In the genomic region with DNA sequence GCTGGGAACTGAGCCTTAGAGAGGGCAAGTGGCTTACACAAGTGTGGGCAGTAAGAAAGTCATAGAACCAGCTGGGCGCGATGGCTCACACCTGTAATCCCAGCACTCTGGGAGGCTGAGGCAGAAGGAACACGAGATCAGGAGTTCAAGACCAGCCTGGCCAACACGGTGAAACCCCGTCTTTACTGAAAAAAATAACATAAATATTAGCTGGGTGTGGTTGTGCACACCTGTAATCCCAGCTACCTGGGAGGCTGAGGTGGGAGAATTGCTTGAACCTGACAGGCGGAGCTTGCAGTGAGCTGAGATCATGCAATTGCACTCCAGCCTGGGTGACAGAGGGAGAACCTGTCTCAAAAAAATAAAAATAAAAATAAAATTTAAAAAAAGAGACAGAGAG, we compare ENCODE assay signal across 7 cellular contexts. TPM values are rescaled to one million over a fixed set of nuclear protein-coding genes. Genes with fewer than 3 reads are reported as not detected.
"Had no signal": no experiment of that assay in that cellular context is flagged by ENCODE, and none has a peak within 500 bp of the region (broad histone marks: within the 10 kb centered on the region; RNA-seq: fewer than 3 reads in every experiment).

No MANE protein-coding gene starts in this region.

RNA-seq across cellular contexts. Expression of a gene that starts 13.7 kb away (rescaled TPM):
- total RNA-seq: bronchial epithelial cell, LHCN-M2, NCI-H460, PC-3, SJSA1 had no signal

RNA-seq across cellular contexts. Expression of a gene that starts 59.0 kb away (rescaled TPM):
- total RNA-seq: activated CD4-positive, alpha-beta memory T cell treated with anti-CD3 and anti-CD28 coated beads for 36 hours; activated CD8-positive, alpha-beta memory T cell treated with anti-CD3 and anti-CD28 coated beads for 36 hours had no signal
